In the genomic region with DNA sequence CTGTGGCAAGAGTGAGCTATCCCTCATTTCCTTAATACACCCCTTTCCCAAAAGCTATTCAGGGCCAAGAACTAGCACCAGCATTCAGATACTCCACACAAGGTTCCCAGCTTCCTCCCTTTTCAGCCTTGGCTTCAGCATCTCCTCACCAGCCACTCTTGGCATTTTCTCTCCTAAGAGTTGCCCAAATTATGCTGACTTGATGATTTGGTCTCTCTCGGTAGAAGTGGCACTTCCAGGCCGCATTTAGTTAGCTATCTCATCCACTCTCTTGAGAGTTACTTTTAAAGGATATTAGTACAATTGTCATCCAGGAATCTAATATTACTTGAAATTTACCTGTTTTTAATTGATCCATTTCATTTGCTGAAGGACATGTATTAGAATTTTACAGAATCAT, we compare ENCODE assay signal across 18 cellular contexts.
"Had no signal": no experiment of that assay in that cellular context is flagged by ENCODE, and none has a peak within 500 bp of the region (broad histone marks: within the 10 kb centered on the region; RNA-seq: fewer than 3 reads in every experiment).

No MANE protein-coding gene starts in this region.

- H3K4me3 ChIP-seq: SJSA1, SK-N-MC had no signal

- H3K27ac Mint-ChIP-seq: IgD-negative memory B cell had no signal

- H3K27ac ChIP-seq: SJSA1, SK-N-MC had no signal

- H3K27me3 ChIP-seq: SJSA1 had no signal

- H3K27me3 Mint-ChIP-seq: IgD-negative memory B cell had no signal

- H3K9me3 ChIP-seq: SJSA1 had no signal

- DNase-seq: KBM-7, NCI-H1092 treated with DMSO at 0.1 percent for 48 hours, NCI-H1436, NCI-H187, NCI-H2029, NCI-H2081 treated with DMSO at 0.1 percent for 48 hours, NCI-H2171, NCI-H226, NCI-H446, NCI-H510A, NCI-H524 treated with DMSO at 0.1 percent for 48 hours, NCI-H69, NCI-H774, Right ventricle myocardium superior, SIG-M5 had no signal

- H3K4me1 Mint-ChIP-seq: IgD-negative memory B cell had no signal

- H3K4me3 Mint-ChIP-seq: IgD-negative memory B cell had no signal
